Comparison of ENCODE assay signal across 8 cellular contexts in genomic region chr2:60555066-60555793, GRCh38. TPM values are rescaled to one million over a fixed set of nuclear protein-coding genes. Genes with fewer than 3 reads are reported as not detected.
A peak's percentile ranks its signal among the peaks of the same experiment; 100 is the strongest.
DNase-seq lines count a peak whose midpoint lies in the region; ATAC-seq lines count a peak whose summit lies in the region.

No MANE protein-coding gene starts in this region.

- peaks cover 22 to 23% of the 10 kb centered on the region in 2 donors for H3K4me1 Mint-ChIP-seq in effector memory CD8-positive, alpha-beta T cell (ENCODE audit: low read depth in 2 of 2)

- H3K9ac ChIP-seq in muscle layer of colon (ENCODE audit: low read length) = peak overlapping the region; percentile 87

- peaks cover 4% of the 10 kb centered on the region for H3K36me3 Mint-ChIP-seq in effector memory CD8-positive, alpha-beta T cell (ENCODE audit: insufficient read depth)

- H3K9me3 ChIP-seq in muscle layer of colon (ENCODE audit: low read length) = no peaks in the 10 kb centered on the region
- H3K9me3 ChIP-seq in thymus (ENCODE audit: control insufficient read depth) = no peaks in the 10 kb centered on the region

- H3K27ac Mint-ChIP-seq in effector memory CD8-positive, alpha-beta T cell = peak overlapping the region in 1 of 2 donors; percentile 4

- peaks cover 4% of the 10 kb centered on the region for H3K4me1 ChIP-seq in muscle layer of colon (ENCODE audit: insufficient read depth, low read length)
- peaks cover 8% of the 10 kb centered on the region for H3K4me1 ChIP-seq in thymus (ENCODE audit: control insufficient read depth, insufficient read depth, low read length)

- H3K4me3 ChIP-seq in muscle layer of colon (ENCODE audit: low read depth in 1 of 2, low read length in 2 of 2) (peak overlapping the region; percentile 81 to 83), thymus (ENCODE audit: low read length) (peak overlapping the region; percentile 93)

- peak overlapping the region; percentile 64 for H3K27ac ChIP-seq in muscle layer of colon (ENCODE audit: low read depth, low read length)
- H3K27ac ChIP-seq in thymus (ENCODE audit: low read depth) = peak overlapping the region; percentile 94

- H3K9me3 Mint-ChIP-seq in effector memory CD8-positive, alpha-beta T cell = no peaks in the 10 kb centered on the region

- peaks cover 39 to 64% of the 10 kb centered on the region in 2 donors for H3K27me3 Mint-ChIP-seq in effector memory CD8-positive, alpha-beta T cell

- DNase-seq in Ammon's horn (ENCODE audit: low spot score) (peak; percentile 58), NCI-H226 (peak; percentile 12)
- peak; percentile 73 for DNase-seq in activated CD4-positive, alpha-beta T cell treated with anti-CD3 and anti-CD28 coated beads for 48 hours
- DNase-seq in effector memory CD8-positive, alpha-beta T cell = peak; percentile 25 to 46 (median 41)

- ATAC-seq in GM18517 (IDR thresholded peaks at IDR 0.05; ENCODE audit: unreplicated experiment) (peak; percentile 43), HG02981 (IDR thresholded peaks at IDR 0.05; ENCODE audit: unreplicated experiment) (peak; percentile 32)
- ATAC-seq in effector memory CD8-positive, alpha-beta T cell (replicated peaks) = peak; percentile 67

- H3K27me3 ChIP-seq in muscle layer of colon (ENCODE audit: control insufficient read depth in 1 of 2, insufficient read depth in 2 of 2, low read length in 2 of 2) (peaks cover 5 to 16% of the 10 kb centered on the region in 2 donors), thymus (ENCODE audit: control insufficient read depth, insufficient read depth) (peaks cover 2% of the 10 kb centered on the region)

- under 1% methylated on average over 43 of the region's 43 CpGs for WGBS in thymus

- H3K36me3 ChIP-seq in muscle layer of colon (ENCODE audit: insufficient read depth, low read length) (no peaks in the 10 kb centered on the region), thymus (ENCODE audit: control insufficient read depth, insufficient read depth) (no peaks in the 10 kb centered on the region)

- H3K4me3 Mint-ChIP-seq in effector memory CD8-positive, alpha-beta T cell = peak overlapping the region; percentile 74 to 80

RNA-seq across cellular contexts. Expression of gene BCL11A, which starts 1.8 kb away (rescaled TPM):
- 33.6 TPM for polyA plus RNA-seq in thymus

Comparison
In these comparisons a context has a peak if more than half of its experiments do, and no peak if none do; other contexts are left out.
1. Peak in every context shown above with its lines: DNase-seq, ATAC-seq, H3K4me3 ChIP-seq and H3K27ac ChIP-seq.
2. DNase-seq: peak in every context shown above with its lines; median percentile 73 in activated CD4-positive, alpha-beta T cell treated with anti-CD3 and anti-CD28 coated beads for 48 hours; 58 in Ammon's horn; 41 in effector memory CD8-positive, alpha-beta T cell; 12 in NCI-H226.